Comparison of ENCODE assay signal across 24 cellular contexts in genomic region chr2:224366269-224366668, GRCh38. TPM values are rescaled to one million over a fixed set of nuclear protein-coding genes. Genes with fewer than 3 reads are reported as not detected.
DNase-seq lines count a peak whose midpoint lies in the region; ATAC-seq and TF ChIP-seq lines count a peak whose summit lies in the region.
"Had no signal": no experiment of that assay in that cellular context is flagged by ENCODE, and none has a peak within 500 bp of the region (broad histone marks: within the 10 kb centered on the region; RNA-seq: fewer than 3 reads in every experiment).

No MANE protein-coding gene starts in this region.

- 55% methylated on average over 3 of the region's 3 CpGs for WGBS in SK-N-SH (ENCODE audit: low lambda C conversion rate)

- no peaks in the 10 kb centered on the region for H4K20me1 ChIP-seq in SK-N-SH (ENCODE audit: insufficient read depth)

- H3K27ac ChIP-seq in SK-N-SH (ENCODE audit: low read depth in 2 of 2, low read length in 1 of 2), result no peak overlapping the region
- H3K27ac ChIP-seq: hepatocyte, left lung, uterus had no signal

- H3K36me3 ChIP-seq in SK-N-SH (replicated peaks in 1 of 2; ENCODE audit: control insufficient read depth in 1 of 2, insufficient read depth in 2 of 2, low read length in 1 of 2), result no peaks in the 10 kb centered on the region
- H3K36me3 ChIP-seq: left lung, uterus had no signal

- H3K4me3 Mint-ChIP-seq in naive thymus-derived CD8-positive, alpha-beta T cell, result no peak overlapping the region
- H3K4me3 Mint-ChIP-seq: activated naive CD4-positive, alpha-beta T cell treated with anti-CD3 and anti-CD28 coated beads, Interleukin-2, amount 10 ng/mL, durations not matched to agents 7 days and 5 days; central memory CD8-positive, alpha-beta T cell; immature natural killer cell; naive B cell had no signal

- H3K27ac Mint-ChIP-seq in naive thymus-derived CD8-positive, alpha-beta T cell, result no peak overlapping the region
- H3K27ac Mint-ChIP-seq: activated naive CD4-positive, alpha-beta T cell treated with anti-CD3 and anti-CD28 coated beads, Interleukin-2, amount 10 ng/mL, durations not matched to agents 7 days and 5 days; immature natural killer cell; naive B cell had no signal

- TF ChIP-seq RAD21 in SK-N-SH (IDR thresholded peaks at IDR 0.05; ENCODE audit: low read length), result no peak

- H3K4me3 ChIP-seq in SK-N-SH (ENCODE audit: low read depth in 2 of 2, low read length in 1 of 2), result no peak overlapping the region
- H3K4me3 ChIP-seq: hepatocyte, left lung, uterus had no signal

- no peaks in the 10 kb centered on the region for H3K9me2 ChIP-seq in SK-N-SH

- no peak for ATAC-seq in naive thymus-derived CD8-positive, alpha-beta T cell
- no peak for ATAC-seq in GM19397 (IDR thresholded peaks at IDR 0.05; ENCODE audit: unreplicated experiment)
- ATAC-seq: left lung had no signal

- DNase-seq in GM03348 (ENCODE audit: low spot score), result peak; percentile 28
- DNase-seq in NCI-H1105 (lab: John Stamatoyannopoulos, UW), result peak; percentile 45
- DNase-seq in SK-N-SH, result no peak
- peak; percentile 60 for DNase-seq in fibroblast of peridontal ligament (ENCODE audit: extremely low read depth)
- DNase-seq in hepatic stellate cell (ENCODE audit: low spot score), result no peak
- DNase-seq in cerebellar cortex (ENCODE audit: low spot score), result no peak
- no peak for DNase-seq in naive thymus-derived CD8-positive, alpha-beta T cell
- DNase-seq: activated naive CD4-positive, alpha-beta T cell treated with anti-CD3 and anti-CD28 coated beads, Interleukin-2, amount 10 ng/mL, durations not matched to agents 7 days and 5 days; C1 segment of cervical spinal cord; EL; HCEC 1CT; immature natural killer cell; left lung; naive B cell; NCI-H526 treated with DMSO at 0.1 percent for 48 hours; retina; stimulated activated CD4-positive, alpha-beta T cell treated with anti-CD3 and anti-CD28 coated beads, Interleukin-4, amount 100 ng/mL, for 1 hour; stimulated activated naive CD4-positive, alpha-beta T cell; uterus had no signal

- H3F3A ChIP-seq in SK-N-SH (replicated peaks; ENCODE audit: insufficient read depth), result no peaks in the 10 kb centered on the region

- no peaks in the 10 kb centered on the region; a peak in 1 of 4 replicates for H3K4me1 ChIP-seq in SK-N-SH (ENCODE audit: control insufficient read depth in 1 of 2, insufficient read depth in 2 of 2, low read depth in 1 of 2, low read length in 1 of 2)
- H3K4me1 ChIP-seq: left lung, uterus had no signal

- no peak overlapping the region for H3K4me2 ChIP-seq in SK-N-SH
- H3K4me2 ChIP-seq: hepatocyte had no signal

- no peak for TF ChIP-seq CTCF in SK-N-SH (IDR thresholded peaks at IDR 0.05)

- POLR2A ChIA-PET in SK-N-SH (lab: Yijun Ruan, JAX), result no interaction called here
- POLR2A ChIA-PET in naive thymus-derived CD8-positive, alpha-beta T cell (lab: Charles Lee), result no interaction called here

- no peaks in the 10 kb centered on the region for H3K9me3 Mint-ChIP-seq in naive thymus-derived CD8-positive, alpha-beta T cell
- H3K9me3 Mint-ChIP-seq: activated naive CD4-positive, alpha-beta T cell treated with anti-CD3 and anti-CD28 coated beads, Interleukin-2, amount 10 ng/mL, durations not matched to agents 7 days and 5 days; central memory CD8-positive, alpha-beta T cell; immature natural killer cell; naive B cell had no signal

- H3K27me3 ChIP-seq in SK-N-SH (ENCODE audit: insufficient read depth), result no peaks in the 10 kb centered on the region
- H3K27me3 ChIP-seq: hepatocyte, left lung, uterus had no signal

- no peak overlapping the region for H3K9ac ChIP-seq in SK-N-SH

- CTCF ChIA-PET in SK-N-SH (lab: Yijun Ruan, JAX), result interaction anchor here (1.0 kb wide), 1 partner anchor 285 kb away, joined by 3 read pairs; no protein-coding TSS in a partner anchor

- H3K36me3 Mint-ChIP-seq in naive thymus-derived CD8-positive, alpha-beta T cell, result no peaks in the 10 kb centered on the region
- H3K36me3 Mint-ChIP-seq: activated naive CD4-positive, alpha-beta T cell treated with anti-CD3 and anti-CD28 coated beads, Interleukin-2, amount 10 ng/mL, durations not matched to agents 7 days and 5 days; immature natural killer cell; naive B cell had no signal

- H3K27me3 Mint-ChIP-seq in naive thymus-derived CD8-positive, alpha-beta T cell, result peaks cover 0 to 5% (median 0%) of the 10 kb centered on the region in 5 donors

- H3K9me3 ChIP-seq in SK-N-SH, result no peaks in the 10 kb centered on the region
- H3K9me3 ChIP-seq: left lung, uterus had no signal

- TF ChIP-seq EP300 in SK-N-SH (IDR thresholded peaks at IDR 0.05; ENCODE audit: borderline replicate concordance in 1 of 2, low read depth in 1 of 2, low read length in 1 of 2), result no peak

- no peaks in the 10 kb centered on the region for H3K79me2 ChIP-seq in SK-N-SH (ENCODE audit: insufficient read depth)
- H3K79me2 ChIP-seq: hepatocyte had no signal

- H2AFZ ChIP-seq in SK-N-SH (ENCODE audit: low read depth), result no peak overlapping the region
- H2AFZ ChIP-seq: hepatocyte had no signal

- H3K4me1 Mint-ChIP-seq in naive thymus-derived CD8-positive, alpha-beta T cell, result no peaks in the 10 kb centered on the region
- H3K4me1 Mint-ChIP-seq: activated naive CD4-positive, alpha-beta T cell treated with anti-CD3 and anti-CD28 coated beads, Interleukin-2, amount 10 ng/mL, durations not matched to agents 7 days and 5 days; central memory CD8-positive, alpha-beta T cell; immature natural killer cell had no signal

TF ChIP-seq in SK-N-SH, 30 proteins besides CTCF, POLR2A, EP300 and RAD21:
- TF ChIP-seq, protein P1, sequence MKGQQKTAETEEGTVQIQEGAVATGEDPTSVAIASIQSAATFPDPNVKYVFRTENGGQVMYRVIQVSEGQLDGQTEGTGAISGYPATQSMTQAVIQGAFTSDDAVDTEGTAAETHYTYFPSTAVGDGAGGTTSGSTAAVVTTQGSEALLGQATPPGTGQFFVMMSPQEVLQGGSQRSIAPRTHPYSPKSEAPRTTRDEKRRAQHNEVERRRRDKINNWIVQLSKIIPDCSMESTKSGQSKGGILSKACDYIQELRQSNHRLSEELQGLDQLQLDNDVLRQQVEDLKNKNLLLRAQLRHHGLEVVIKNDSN (IDR thresholded peaks at IDR 0.05; ENCODE audit: borderline replicate concordance, low read depth), result 0 out of 2 replicates have a peak, but pooled peaks have one; percentile 22
- TF ChIP-seq RCOR1 (IDR thresholded peaks at IDR 0.05; ENCODE audit: low read length), result no peak
- TF ChIP-seq TAF1 (IDR thresholded peaks at IDR 0.05; ENCODE audit: borderline replicate concordance, low read depth, low read length), result no peak

RNA-seq across cellular contexts. Expression of gene FAM124B, which starts 35.6 kb away (rescaled TPM):
- polyA plus RNA-seq in SK-N-SH (2012; rRNA removed), result 0.03 TPM in 1 of 2 replicates, not detected in the other
- 0.03 TPM in 1 of 2 replicates, not detected in the other for polyA plus RNA-seq in SK-N-SH (2012; cell fraction: cytosol; rRNA removed)
- polyA plus RNA-seq in SK-N-SH (2012; cell fraction: nucleus; rRNA removed), result 0.04 TPM in 1 of 2 replicates, not detected in the other
- total RNA-seq in naive thymus-derived CD8-positive, alpha-beta T cell, result not detected
- polyA plus RNA-seq in naive thymus-derived CD8-positive, alpha-beta T cell, result under 1 TPM in 2 of 3 donors, not detected in 1; 0.14 to 0.18 TPM
- total RNA-seq: osteoblast had no signal
- polyA plus RNA-seq: AG04450, hepatocyte had no signal

Comparison
In these comparisons a context has a peak if more than half of its experiments do, and no peak if none do; other contexts are left out.
1. DNase-seq: peak in GM03348 (single experiment), NCI-H1105 (single experiment) and fibroblast of peridontal ligament (single experiment); none in SK-N-SH (single experiment), hepatic stellate cell (single experiment), cerebellar cortex (single experiment) and naive thymus-derived CD8-positive, alpha-beta T cell (0 of 10).